8 cellular contexts compared by ENCODE assay signal in the genomic region with DNA sequence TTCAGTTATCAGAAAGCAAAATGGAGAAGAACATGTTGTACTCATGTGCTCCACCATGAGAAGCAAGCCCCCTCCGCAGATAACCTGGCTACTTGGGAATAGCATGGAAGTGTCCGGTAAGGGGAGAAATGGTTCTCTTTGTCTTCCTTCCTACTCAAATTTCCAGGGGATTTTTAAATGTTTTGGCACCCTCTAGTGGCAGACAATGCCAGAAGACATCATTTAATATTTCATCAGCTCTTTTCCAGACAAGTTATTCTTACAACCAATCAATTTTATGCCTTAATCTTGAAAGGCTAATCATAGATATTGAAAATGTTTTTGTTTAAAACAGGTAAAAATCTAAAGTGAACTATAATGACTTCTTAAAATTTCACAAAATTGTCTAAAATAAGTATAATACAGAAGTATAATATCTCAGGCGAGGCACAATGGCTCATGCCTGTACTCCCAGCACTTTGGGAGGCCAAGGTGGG. TPM values are rescaled to one million over a fixed set of nuclear protein-coding genes. Genes with fewer than 3 reads are reported as not detected.
DNase-seq lines count a peak whose midpoint lies in the region; ATAC-seq and TF ChIP-seq lines count a peak whose summit lies in the region.

No MANE protein-coding gene starts in this region.

- WGBS in ovary, 3 donors = 30 to 32% (median 31%) methylated on average over 3 of the region's 3 CpGs

- no peaks in the 10 kb centered on the region for H3K27me3 Mint-ChIP-seq in activated CD8-positive, alpha-beta T cell treated with anti-CD3 and anti-CD28 coated beads, Interleukin-2, amount 10 ng/mL, durations not matched to agents 7 days and 5 days (ENCODE audit: low read depth)

- TF ChIP-seq CTCF in ovary (IDR thresholded peaks at IDR 0.05) = peak; percentile 28 to 75 (median 45)

- TF ChIP-seq EP300 in ovary (IDR thresholded peaks at IDR 0.05) = no peak

- no peaks in the 10 kb centered on the region for H3K36me3 ChIP-seq in ovary

- H3K4me1 Mint-ChIP-seq in activated CD8-positive, alpha-beta T cell treated with anti-CD3 and anti-CD28 coated beads, Interleukin-2, amount 10 ng/mL, durations not matched to agents 7 days and 5 days (ENCODE audit: low read depth) = peaks cover 60% of the 10 kb centered on the region

- no peak overlapping the region for H3K4me3 Mint-ChIP-seq in activated CD8-positive, alpha-beta T cell treated with anti-CD3 and anti-CD28 coated beads, Interleukin-2, amount 10 ng/mL, durations not matched to agents 7 days and 5 days

- peaks cover 34% of the 10 kb centered on the region for H3K36me3 Mint-ChIP-seq in activated CD8-positive, alpha-beta T cell treated with anti-CD3 and anti-CD28 coated beads, Interleukin-2, amount 10 ng/mL, durations not matched to agents 7 days and 5 days (ENCODE audit: low read depth)

- H3K9me3 Mint-ChIP-seq in activated CD8-positive, alpha-beta T cell treated with anti-CD3 and anti-CD28 coated beads, Interleukin-2, amount 10 ng/mL, durations not matched to agents 7 days and 5 days (ENCODE audit: insufficient read depth) = no peaks in the 10 kb centered on the region

- H3K27ac ChIP-seq in ovary = no peak overlapping the region

- H3K9me3 ChIP-seq in ovary = no peaks in the 10 kb centered on the region

- H3K27ac Mint-ChIP-seq in activated CD8-positive, alpha-beta T cell treated with anti-CD3 and anti-CD28 coated beads, Interleukin-2, amount 10 ng/mL, durations not matched to agents 7 days and 5 days = no peak overlapping the region

- CTCF ChIA-PET in activated CD8-positive, alpha-beta T cell treated with anti-CD3 and anti-CD28 coated beads, Interleukin-2, amount 10 ng/mL, durations not matched to agents 7 days and 5 days (lab: Charles Lee) = interaction anchor here (0.6 to 15.0 kb wide), 48 partner anchors 10 to 625 kb away, joined by 3 to 469 read pairs (median 6); a partner anchor contains a TSS

- no peak overlapping the region for H3K4me3 ChIP-seq in ovary

- POLR2A ChIA-PET in activated CD8-positive, alpha-beta T cell treated with anti-CD3 and anti-CD28 coated beads, Interleukin-2, amount 10 ng/mL, durations not matched to agents 7 days and 5 days (lab: Charles Lee) = interaction anchor here (1.0 to 4.1 kb wide), 6 partner anchors 11 to 132 kb away, joined by 3 to 43 read pairs (median 4); a partner anchor contains a TSS

- no peak for ATAC-seq in activated CD8-positive, alpha-beta T cell treated with anti-CD3 and anti-CD28 coated beads, Interleukin-2, amount 10 ng/mL, durations not matched to agents 7 days and 5 days
- ATAC-seq in HG02852 (IDR thresholded peaks at IDR 0.05; ENCODE audit: unreplicated experiment) (no peak), GM18861 (IDR thresholded peaks at IDR 0.05; ENCODE audit: unreplicated experiment) (no peak)

- H3K27me3 ChIP-seq in ovary = no peaks in the 10 kb centered on the region

- no peak for TF ChIP-seq POLR2A in ovary (IDR thresholded peaks at IDR 0.05)

- DNase-seq in DMS 273 treated with DMSO at 0.1 percent for 48 hours (lab: John Stamatoyannopoulos, UW) (peak; percentile 57), HS-5 (ENCODE audit: low read depth) (peak; percentile 60), NCI-H774 (lab: John Stamatoyannopoulos, UW) (peak; percentile 58), fibroblast of the conjunctiva (ENCODE audit: low read depth) (peak; percentile 76), ovary (peak; percentile 24 to 67 (median 30))
- DNase-seq in activated CD8-positive, alpha-beta T cell treated with anti-CD3 and anti-CD28 coated beads, Interleukin-2, amount 10 ng/mL, durations not matched to agents 7 days and 5 days = peak; percentile 75

- intact Hi-C loops in ovary (cut with DNase I) = loop anchor here in 3 of 4 donors (5.0 to 10.0 kb wide), 4 partner anchors 219 to 272 kb away; no protein-coding TSS in a partner anchor

- H3K4me1 ChIP-seq in ovary (ENCODE audit: insufficient read depth) = no peaks in the 10 kb centered on the region

RNA-seq across cellular contexts. Expression of a gene that starts 15.7 kb away (rescaled TPM):
- 1 to 10 TPM; 8.0 TPM for total RNA-seq in activated CD8-positive, alpha-beta T cell treated with anti-CD3 and anti-CD28 coated beads, Interleukin-2, amount 10 ng/mL, durations not matched to agents 7 days and 5 days
- total RNA-seq in ovary = under 1 TPM in 5 of 7 donors, not detected in 2; 0.10 to 0.92 (median 0.30) TPM
- under 1 TPM; 0.06 to 0.83 TPM for polyA plus RNA-seq in ovary

RNA-seq across cellular contexts. Expression of a gene that starts 28.6 kb away (rescaled TPM):
- 1 to 10 TPM; 1.5 to 1.6 TPM for total RNA-seq in activated CD8-positive, alpha-beta T cell treated with anti-CD3 and anti-CD28 coated beads, Interleukin-2, amount 10 ng/mL, durations not matched to agents 7 days and 5 days
- 1 to 10 TPM; 3.0 to 7.9 (median 3.7) TPM for total RNA-seq in ovary
- polyA plus RNA-seq in ovary = 1 to 10 TPM; 2.2 to 4.2 TPM

Comparison
In these comparisons a context has a peak if more than half of its experiments do, and no peak if none do; other contexts are left out.
1. RNA of a gene that starts 15.7 kb away (total RNA-seq): 8.0 TPM in activated CD8-positive, alpha-beta T cell treated with anti-CD3 and anti-CD28 coated beads, Interleukin-2, amount 10 ng/mL, durations not matched to agents 7 days and 5 days; 0.10 to 0.92 TPM in ovary; every median in the first group is over 4 times any median in the second.
2. Peak in every context shown above with its lines, with median percentiles within 50 percentile points of each other: DNase-seq.